Comparison of ENCODE assay signal across 13 cellular contexts in genomic region chr6:39156763-39157162, GRCh38. TPM values are rescaled to one million over a fixed set of nuclear protein-coding genes. Genes with fewer than 3 reads are reported as not detected.
DNase-seq lines count a peak whose midpoint lies in the region; TF ChIP-seq lines count a peak whose summit lies in the region.
"Had no signal": no experiment of that assay in that cellular context is flagged by ENCODE, and none has a peak within 500 bp of the region (broad histone marks: within the 10 kb centered on the region; RNA-seq: fewer than 3 reads in every experiment).

No MANE protein-coding gene starts in this region.

- 90% methylated on average over 3 of the region's 3 CpGs for WGBS in smooth muscle cell (ENCODE audit: low lambda C conversion rate)

- H3K27me3 ChIP-seq in smooth muscle cell (ENCODE audit: low read depth): peaks cover 12% of the 10 kb centered on the region

- CTCF ChIA-PET in HEK293 (lab: Yijun Ruan, JAX): interaction anchor here (0.9 to 1.9 kb wide), 4 partner anchors 9 to 179 kb away, joined by 4 to 6 read pairs (median 4); no protein-coding TSS in a partner anchor

- no peak overlapping the region for H3K4me3 ChIP-seq in HEK293 (ENCODE audit: low read depth, low read length)
- no peak overlapping the region for H3K4me3 ChIP-seq in smooth muscle cell
- H3K4me3 ChIP-seq: GM12878, GM23338 had no signal

- no peaks in the 10 kb centered on the region for H3K9me3 ChIP-seq in HEK293 (ENCODE audit: control insufficient read depth, insufficient read depth, low read depth, low read length)
- H3K9me3 ChIP-seq in smooth muscle cell (replicated peaks; ENCODE audit: low read depth): no peaks in the 10 kb centered on the region

- no peak overlapping the region for H3K4me2 ChIP-seq in smooth muscle cell
- H3K4me2 ChIP-seq: GM23338 had no signal

- H4K20me1 ChIP-seq in smooth muscle cell (ENCODE audit: low read depth): no peaks in the 10 kb centered on the region

- H2AFZ ChIP-seq in smooth muscle cell (ENCODE audit: low read depth): no peak overlapping the region
- H2AFZ ChIP-seq: GM23338 had no signal

- no peak for TF ChIP-seq CTCF in HEK293 (tag by site-specific recombination; IDR thresholded peaks at IDR 0.05)
- no peak for TF ChIP-seq CTCF in smooth muscle cell (IDR thresholded peaks at IDR 0.05; ENCODE audit: borderline replicate concordance, insufficient read depth, poor library complexity, severe bottlenecking)

- H3K27ac ChIP-seq in HEK293 (ENCODE audit: extremely low read depth, low read depth, low read length): no peak overlapping the region
- H3K27ac ChIP-seq in smooth muscle cell (ENCODE audit: low read depth): no peak overlapping the region

- H3K79me2 ChIP-seq in smooth muscle cell (ENCODE audit: low read depth): no peaks in the 10 kb centered on the region

- H3K36me3 ChIP-seq in HEK293 (ENCODE audit: control insufficient read depth in 2 of 2, insufficient read depth in 1 of 2, low read length in 2 of 2) (no peaks in the 10 kb centered on the region), smooth muscle cell (ENCODE audit: low read depth) (no peaks in the 10 kb centered on the region)

- POLR2A ChIA-PET in HEK293 (lab: Yijun Ruan, JAX): no interaction called here

- no peak overlapping the region for H3K9ac ChIP-seq in smooth muscle cell (ENCODE audit: low read depth)

- H3F3A ChIP-seq in smooth muscle cell (ENCODE audit: low read depth): no peaks in the 10 kb centered on the region

- H3K4me1 ChIP-seq in HEK293 (ENCODE audit: control insufficient read depth, insufficient read depth, low read length) (peaks cover 6% of the 10 kb centered on the region; the same call in 1 of the 2 replicates), smooth muscle cell (ENCODE audit: low read depth) (no peaks in the 10 kb centered on the region)

- peak; percentile 39 for DNase-seq in NCI-H748 (lab: John Stamatoyannopoulos, UW; ENCODE audit: unreplicated experiment)
- DNase-seq in NCI-H748 treated with DMSO at 0.1 percent for 48 hours (lab: John Stamatoyannopoulos, UW): no peak
- peak; percentile 75 to 81 for DNase-seq in NCI-H526 (lab: John Stamatoyannopoulos, UW)
- DNase-seq in left kidney (ENCODE audit: low read depth, low spot score): peak; percentile 19
- no peak for DNase-seq in smooth muscle cell (lab: John Stamatoyannopoulos, UW; ENCODE audit: unreplicated experiment)
- no peak for DNase-seq in activated CD4-positive, alpha-beta T cell treated with anti-CD3 and anti-CD28 coated beads, Interleukin-2, amount 50 U/mL, for 48 hours
- DNase-seq: C1 segment of cervical spinal cord; CD4-positive, alpha-beta T cell; DMS79; H9 had no signal

TF ChIP-seq in HEK293, 187 proteins besides CTCF, POLR2A, EP300 and RAD21 (continues in another document):
- TF ChIP-seq ZNF423 (tag by site-specific recombination; IDR thresholded peaks at IDR 0.05) (no peak), GLI4 (tag by site-specific recombination; IDR thresholded peaks at IDR 0.05) (no peak), HOXC10 (CRISPR knock-in tag; IDR thresholded peaks at IDR 0.05) (no peak), ZFHX2 (tag by site-specific recombination; conservative IDR thresholded peaks at IDR 0.05) (peak; percentile 31; the same call in 1 of the 2 replicates), FEZF1 (tag by site-specific recombination; IDR thresholded peaks at IDR 0.05) (no peak), ZNF623 (tag by site-specific recombination; IDR thresholded peaks at IDR 0.05) (no peak), ZNF23 (tag by site-specific recombination; IDR thresholded peaks at IDR 0.05; ENCODE audit: borderline replicate concordance) (no peak), GLIS1 (tag by site-specific recombination; IDR thresholded peaks at IDR 0.05) (peak; percentile 73), WT1 (tag by site-specific recombination; IDR thresholded peaks at IDR 0.05) (peak; percentile 70), ZNF280C (tag by site-specific recombination; IDR thresholded peaks at IDR 0.05) (no peak), HIC1 (tag by site-specific recombination; IDR thresholded peaks at IDR 0.05) (no peak), KLF7 (tag by site-specific recombination; IDR thresholded peaks at IDR 0.05; ENCODE audit: borderline replicate concordance) (no peak), ZNF202 (tag by site-specific recombination; IDR thresholded peaks at IDR 0.05; ENCODE audit: borderline replicate concordance) (no peak), ZBTB8A (tag by site-specific recombination; IDR thresholded peaks at IDR 0.05) (no peak), SP7 (tag by site-specific recombination; IDR thresholded peaks at IDR 0.05) (peak; percentile 76), ZNF311 (tag by site-specific recombination; IDR thresholded peaks at IDR 0.05; ENCODE audit: borderline replicate concordance) (no peak), ZNF398 (tag by site-specific recombination; IDR thresholded peaks at IDR 0.05) (no peak), ZNF776 (tag by site-specific recombination; IDR thresholded peaks at IDR 0.05; ENCODE audit: borderline replicate concordance) (no peak), PBX3 (CRISPR knock-in tag; IDR thresholded peaks at IDR 0.05) (no peak), ZNF473 (tag by site-specific recombination; IDR thresholded peaks at IDR 0.05) (no peak), ZNF324 (tag by site-specific recombination; IDR thresholded peaks at IDR 0.05) (no peak), ZNF221 (tag by site-specific recombination; IDR thresholded peaks at IDR 0.05; ENCODE audit: borderline replicate concordance) (no peak)

RNA-seq across cellular contexts. Expression of gene SAYSD1, which starts 41.8 kb away (rescaled TPM):
- total RNA-seq in smooth muscle cell: 6.3 and 13.6 TPM in 2 replicates
- polyA plus RNA-seq in smooth muscle cell: 7.7 and 9.2 TPM in 2 replicates

Comparison
In these comparisons a context has a peak if more than half of its experiments do, and no peak if none do; other contexts are left out.
1. DNase-seq: peak in NCI-H748 (single experiment), NCI-H526 (2 of 2) and left kidney (single experiment); none in NCI-H748 treated with DMSO at 0.1 percent for 48 hours (single experiment), smooth muscle cell (single experiment) and activated CD4-positive, alpha-beta T cell treated with anti-CD3 and anti-CD28 coated beads, Interleukin-2, amount 50 U/mL, for 48 hours (0 of 2).